8 cellular contexts compared by ENCODE assay signal in genomic region chr17:60602385-60602742, GRCh38. TPM values are rescaled to one million over a fixed set of nuclear protein-coding genes. Genes with fewer than 3 reads are reported as not detected.
DNase-seq lines count a peak whose midpoint lies in the region; ATAC-seq and TF ChIP-seq lines count a peak whose summit lies in the region.

No MANE protein-coding gene starts in this region.

- H3K27me3 ChIP-seq in Peyer's patch (no peaks in the 10 kb centered on the region), esophagus muscularis mucosa (no peaks in the 10 kb centered on the region), parathyroid adenoma (ENCODE audit: control insufficient read depth, insufficient read depth, low read length) (no peaks in the 10 kb centered on the region)

- intact Hi-C loops in esophagus muscularis mucosa (cut with DNase I) = loop anchor here (2.0 kb wide), 1 partner anchor 36 kb away; no protein-coding TSS in a partner anchor

- TF ChIP-seq EP300 in esophagus muscularis mucosa (IDR thresholded peaks at IDR 0.05) = no peak

- no peak for TF ChIP-seq POLR2A in Peyer's patch (IDR thresholded peaks at IDR 0.05)
- TF ChIP-seq POLR2A in esophagus muscularis mucosa (IDR thresholded peaks at IDR 0.05; ENCODE audit: low read depth) = no peak

- in situ Hi-C loops in GM13976 (cut with MboI; ENCODE audit: low sequenced_read_pairs, unreplicated experiment) = no loop called here

- no peak overlapping the region for H3K9ac ChIP-seq in parathyroid adenoma

- H3K9me3 ChIP-seq in Peyer's patch = no peaks in the 10 kb centered on the region
- H3K9me3 ChIP-seq in esophagus muscularis mucosa = no peaks in the 10 kb centered on the region
- H3K9me3 ChIP-seq in parathyroid adenoma (ENCODE audit: control insufficient read depth, low read length) = no peaks in the 10 kb centered on the region

- H3K36me3 ChIP-seq in Peyer's patch (no peaks in the 10 kb centered on the region), esophagus muscularis mucosa (no peaks in the 10 kb centered on the region), parathyroid adenoma (ENCODE audit: control insufficient read depth, insufficient read depth, low read length) (no peaks in the 10 kb centered on the region)

- H3K4me1 ChIP-seq in Peyer's patch (peaks cover 0 to 19% (median 4%) of the 10 kb centered on the region in 4 donors), esophagus muscularis mucosa (peaks cover 37 to 65% (median 60%) of the 10 kb centered on the region in 4 donors), parathyroid adenoma (no peaks in the 10 kb centered on the region)

- H3K4me3 ChIP-seq in Peyer's patch = peak overlapping the region; percentile 65 to 93 (median 88)
- H3K4me3 ChIP-seq in esophagus muscularis mucosa = peak overlapping the region; percentile 73 to 99 (median 98)
- H3K4me3 ChIP-seq in parathyroid adenoma (ENCODE audit: low read depth, low read length) = peak overlapping the region; percentile 76

- 3% methylated on average over 12 of the region's 12 CpGs for WGBS in esophagus muscularis mucosa

- DNase-seq in EL (peak; percentile 29), Peyer's patch (no peak), esophagus muscularis mucosa (ENCODE audit: extremely low spot score) (no peak), GM13976 (ENCODE audit: low spot score) (no peak), cerebellum (ENCODE audit: low spot score) (no peak)

- ATAC-seq in GM21381 (IDR thresholded peaks at IDR 0.05; ENCODE audit: unreplicated experiment) (no peak), HG02885 (IDR thresholded peaks at IDR 0.05; ENCODE audit: poor library complexity, unreplicated experiment) (no peak)

- H3K27ac ChIP-seq in Peyer's patch (peak overlapping the region in 2 of 4 donors; percentile 37 to 96), esophagus muscularis mucosa (replicated peaks in 1 of 4) (peak overlapping the region; percentile 97 to 99 (median 98)), parathyroid adenoma (no peak overlapping the region)

- peaks cover 23% of the 10 kb centered on the region for H3K79me2 ChIP-seq in parathyroid adenoma

- peak overlapping the region; percentile 93 for H3K4me2 ChIP-seq in parathyroid adenoma (ENCODE audit: low read length)

- no peak for TF ChIP-seq CTCF in Peyer's patch (IDR thresholded peaks at IDR 0.05)
- TF ChIP-seq CTCF in esophagus muscularis mucosa (IDR thresholded peaks at IDR 0.05) = no peak
- no peak for TF ChIP-seq CTCF in parathyroid adenoma (IDR thresholded peaks at IDR 0.05)
- no peak for TF ChIP-seq CTCF in GM13976 (IDR thresholded peaks at IDR 0.05; ENCODE audit: borderline replicate concordance, control extremely low read depth, extremely low read depth, insufficient read depth, missing control alignments)

- H2AFZ ChIP-seq in parathyroid adenoma = no peak overlapping the region

RNA-seq across cellular contexts. Expression of gene PPM1D, which starts 2.4 kb away (rescaled TPM):
- total RNA-seq in Peyer's patch (10 to 100 TPM; 12.9 to 17.4 (median 14.3) TPM), esophagus muscularis mucosa (10 to 100 TPM in 3 of 4 donors, 1 to 10 TPM in 1; 7.9 to 18.9 (median 13.0) TPM), cerebellum (19.3 TPM)
